In genomic region chr17:58639681-58640080, GRCh38 we compare ENCODE assay signal across 26 cellular contexts. TPM values are rescaled to one million over a fixed set of nuclear protein-coding genes. Genes with fewer than 3 reads are reported as not detected.
"Had no signal": no experiment of that assay in that cellular context is flagged by ENCODE, and none has a peak within 500 bp of the region (broad histone marks: within the 10 kb centered on the region; RNA-seq: fewer than 3 reads in every experiment).

No MANE protein-coding gene starts in this region.

- H3K27me3 ChIP-seq: stomach, suprapubic skin, testis, thyroid gland, tibial artery, tibial nerve, transverse colon, upper lobe of left lung, upper lobe of right lung, uterus, vagina had no signal

- DNase-seq: stimulated activated CD4-positive, alpha-beta T cell treated with anti-CD3 and anti-CD28 coated beads, Interleukin-2, amount 100 ng/mL, for 48 hours; stimulated activated CD4-positive, alpha-beta T cell treated with anti-CD3 and anti-CD28 coated beads, Interleukin-4, amount 100 ng/mL, for 1 hour; stimulated activated CD4-positive, alpha-beta T cell treated with anti-CD3 and anti-CD28 coated beads, Interleukin-4, amount 100 ng/mL, for 24 hours; stimulated activated CD4-positive, alpha-beta T cell treated with anti-CD3 and anti-CD28 coated beads, Interleukin-4, amount 100 ng/mL, for 4 hours; stimulated activated CD8-positive, alpha-beta memory T cell treated with anti-CD3 and anti-CD28 coated beads, Interleukin-4, amount 100 ng/mL, for 48 hours; stimulated activated naive B cell treated with anti-CD40 and anti-IgM and Interleukin-4, amounts not matched to agents 10 μg/mL and 1 μg/mL and 100 μg/mL, for 72 hours; stimulated activated naive CD4-positive, alpha-beta T cell; stimulated activated naive CD4-positive, alpha-beta T cell treated with Interleukin-2 at 50 U/mL for 16 hours; stimulated activated naive CD8-positive, alpha-beta T cell treated with anti-CD3 and anti-CD28 coated beads, Interleukin-15, amount 100 ng/mL, for 72 hours; stimulated activated naive CD8-positive, alpha-beta T cell treated with anti-CD3 and anti-CD28 coated beads, Interleukin-15, Interleukin-2, amounts not matched to agents 100 U/mL and 50 U/mL, for 24 hours; stomach; substantia nigra; testis; thyroid gland; tibial artery; transverse colon; upper lobe of left lung; upper lobe of right lung; uterus had no signal

- H3K27ac ChIP-seq: stomach, suprapubic skin, testis, thoracic aorta, thyroid gland, tibial artery, tibial nerve, transverse colon, upper lobe of left lung, upper lobe of right lung, uterus, vagina had no signal

- ATAC-seq: stimulated activated effector memory CD8-positive, alpha-beta T cell treated with anti-CD3 and anti-CD28 coated beads, Interleukin-12 subunit alpha, Interleukin-12 subunit beta, amount 100 ng/mL, for 72 hours; stimulated activated memory B cell treated with anti-CD40 and anti-IgM and Interleukin-4, amounts not matched to agents 10 μg/mL and 1 μg/mL and 100 μg/mL, for 72 hours; stimulated activated naive B cell treated with anti-CD40 and anti-IgM and Interleukin-4, amounts not matched to agents 10 μg/mL and 1 μg/mL and 100 μg/mL, for 72 hours; stimulated activated naive CD8-positive, alpha-beta T cell treated with anti-CD3 and anti-CD28 coated beads, Interleukin-15, amount 100 ng/mL, for 72 hours; stimulated activated naive CD8-positive, alpha-beta T cell treated with anti-CD3 and anti-CD28 coated beads, Interleukin-15, Interleukin-2, amounts not matched to agents 100 U/mL and 50 U/mL, for 24 hours; upper lobe of right lung had no signal

- H3K4me1 ChIP-seq: suprapubic skin, testis, thyroid gland, tibial artery, tibial nerve, transverse colon, upper lobe of left lung, upper lobe of right lung, uterus, vagina had no signal

- H3K9me3 ChIP-seq: stomach, suprapubic skin, testis, thoracic aorta, thyroid gland, tibial artery, tibial nerve, transverse colon, upper lobe of left lung, upper lobe of right lung, uterus, vagina had no signal

- FAIRE-seq: urothelium cell line had no signal

- H3K4me3 ChIP-seq: stomach, suprapubic skin, testis, thoracic aorta, thyroid gland, tibial artery, tibial nerve, transverse colon, upper lobe of left lung, upper lobe of right lung, uterus, vagina had no signal

- H3K36me3 ChIP-seq: stomach, suprapubic skin, thoracic aorta, thyroid gland, tibial artery, tibial nerve, transverse colon, upper lobe of left lung, upper lobe of right lung, uterus, vagina had no signal

RNA-seq across cellular contexts. Expression of gene TEX14, which starts 52.2 kb away (rescaled TPM):
- total RNA-seq: stomach, vagina had no signal
